28 cellular contexts compared by ENCODE assay signal in the genomic region with DNA sequence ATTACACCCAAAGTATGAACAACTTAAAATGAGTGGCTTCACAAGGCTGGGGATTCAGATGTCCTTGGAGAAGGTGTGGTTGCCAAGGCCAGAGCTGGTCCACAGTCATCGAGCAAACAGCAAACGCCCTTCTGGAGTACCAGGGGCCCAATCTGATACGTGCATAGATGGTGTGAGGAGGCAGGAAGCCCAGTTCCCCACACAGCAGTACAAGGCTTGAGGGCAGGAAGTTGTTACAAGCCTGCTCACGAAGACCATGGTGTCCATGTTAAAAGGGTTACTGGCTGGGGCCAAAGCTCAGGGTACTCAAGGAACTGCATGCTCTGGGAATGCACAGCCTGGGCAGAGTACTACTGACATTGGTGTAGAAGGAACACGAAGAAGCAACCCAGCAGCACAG. TPM values are rescaled to one million over a fixed set of nuclear protein-coding genes. Genes with fewer than 3 reads are reported as not detected.
DNase-seq lines count a peak whose midpoint lies in the region; ATAC-seq and TF ChIP-seq lines count a peak whose summit lies in the region.
"Had no signal": no experiment of that assay in that cellular context is flagged by ENCODE, and none has a peak within 500 bp of the region (broad histone marks: within the 10 kb centered on the region; RNA-seq: fewer than 3 reads in every experiment).

No MANE protein-coding gene starts in this region.

- H3K27ac Mint-ChIP-seq in activated CD4-positive, alpha-beta T cell treated with anti-CD3 and anti-CD28 coated beads, Interleukin-2, amount 10 ng/mL, durations not matched to agents 7 days and 5 days = peak overlapping the region; percentile 84
- H3K27ac Mint-ChIP-seq in activated naive CD8-positive, alpha-beta T cell treated with anti-CD3 and anti-CD28 coated beads for 36 hours = peak overlapping the region; percentile 76
- H3K27ac Mint-ChIP-seq in neural progenitor cell = no peak overlapping the region
- H3K27ac Mint-ChIP-seq: B cell, HFFc6 had no signal

- H3K9me3 Mint-ChIP-seq in activated CD4-positive, alpha-beta T cell treated with anti-CD3 and anti-CD28 coated beads, Interleukin-2, amount 10 ng/mL, durations not matched to agents 7 days and 5 days = peaks cover 4% of the 10 kb centered on the region
- peaks cover 6% of the 10 kb centered on the region for H3K9me3 Mint-ChIP-seq in activated naive CD8-positive, alpha-beta T cell treated with anti-CD3 and anti-CD28 coated beads for 36 hours
- H3K9me3 Mint-ChIP-seq in neural progenitor cell = no peaks in the 10 kb centered on the region

- DNase-seq in activated CD4-positive, alpha-beta T cell treated with anti-CD3 and anti-CD28 coated beads, Interleukin-2, amount 10 ng/mL, durations not matched to agents 7 days and 5 days = peak; percentile 27
- no peak for DNase-seq in activated CD4-positive, alpha-beta T cell treated with anti-CD3 and anti-CD28 coated beads for 1 hour
- peak; percentile 10 for DNase-seq in NAMALWA (ENCODE audit: low spot score)
- peak; percentile 9 for DNase-seq in activated naive CD8-positive, alpha-beta T cell treated with anti-CD3 and anti-CD28 coated beads for 36 hours
- DNase-seq in stimulated activated naive CD8-positive, alpha-beta T cell treated with anti-CD3 and anti-CD28 coated beads, Interleukin-15, Interleukin-2, amounts not matched to agents 100 U/mL and 50 U/mL, for 24 hours = peak; percentile 12
- DNase-seq in neural progenitor cell (ENCODE audit: low spot score) = no peak
- DNase-seq: activated CD4-positive, CD25-positive, alpha-beta regulatory T cell; activated CD8-positive, alpha-beta memory T cell treated with anti-CD3 and anti-CD28 coated beads, Interleukin-2, amount 50 U/mL, for 48 hours; Calu3; cerebellar nuclear complex; foreskin melanocyte; HFFc6; hippocampal formation; mucosa of descending colon; NCI-H146; NCI-H2171; NCI-H524 treated with DMSO at 0.1 percent for 48 hours; stimulated activated CD4-positive, alpha-beta T cell treated with anti-CD3 and anti-CD28 coated beads, Interleukin-2, amount 100 ng/mL, for 48 hours; stimulated activated naive CD4-positive, alpha-beta T cell treated with Interleukin-2 at 50 U/mL for 16 hours; transverse colon had no signal

- no peak for ATAC-seq in stimulated activated naive CD8-positive, alpha-beta T cell treated with anti-CD3 and anti-CD28 coated beads, Interleukin-15, Interleukin-2, amounts not matched to agents 100 U/mL and 50 U/mL, for 24 hours
- ATAC-seq in GM21515 (IDR thresholded peaks at IDR 0.05; ENCODE audit: unreplicated experiment) = no peak
- ATAC-seq in GM21717 (IDR thresholded peaks at IDR 0.05; ENCODE audit: unreplicated experiment) = no peak
- ATAC-seq: A549, K562, mucosa of descending colon had no signal

- peaks cover 7% of the 10 kb centered on the region for H3F3A ChIP-seq in neural progenitor cell (ENCODE audit: low read depth)

- POLR2A ChIA-PET in activated CD4-positive, alpha-beta T cell treated with anti-CD3 and anti-CD28 coated beads, Interleukin-2, amount 10 ng/mL, durations not matched to agents 7 days and 5 days (lab: Charles Lee) = no interaction called here

- peaks cover 44% of the 10 kb centered on the region for H3K36me3 Mint-ChIP-seq in activated CD4-positive, alpha-beta T cell treated with anti-CD3 and anti-CD28 coated beads, Interleukin-2, amount 10 ng/mL, durations not matched to agents 7 days and 5 days (ENCODE audit: low read depth)
- H3K36me3 Mint-ChIP-seq in activated naive CD8-positive, alpha-beta T cell treated with anti-CD3 and anti-CD28 coated beads for 36 hours = peaks cover 58% of the 10 kb centered on the region
- peaks cover 23% of the 10 kb centered on the region for H3K36me3 Mint-ChIP-seq in neural progenitor cell

- peaks cover 44% of the 10 kb centered on the region for H3K4me1 Mint-ChIP-seq in activated CD4-positive, alpha-beta T cell treated with anti-CD3 and anti-CD28 coated beads, Interleukin-2, amount 10 ng/mL, durations not matched to agents 7 days and 5 days
- H3K4me1 Mint-ChIP-seq in activated naive CD8-positive, alpha-beta T cell treated with anti-CD3 and anti-CD28 coated beads for 36 hours = peaks cover 38% of the 10 kb centered on the region
- H3K4me1 Mint-ChIP-seq in neural progenitor cell = peaks cover 9% of the 10 kb centered on the region

- no peak overlapping the region for H3K4me3 Mint-ChIP-seq in activated CD4-positive, alpha-beta T cell treated with anti-CD3 and anti-CD28 coated beads, Interleukin-2, amount 10 ng/mL, durations not matched to agents 7 days and 5 days
- no peak overlapping the region for H3K4me3 Mint-ChIP-seq in activated naive CD8-positive, alpha-beta T cell treated with anti-CD3 and anti-CD28 coated beads for 36 hours
- no peak overlapping the region for H3K4me3 Mint-ChIP-seq in neural progenitor cell
- H3K4me3 Mint-ChIP-seq: B cell, HFFc6 had no signal

- CTCF ChIA-PET in activated CD4-positive, alpha-beta T cell treated with anti-CD3 and anti-CD28 coated beads, Interleukin-2, amount 10 ng/mL, durations not matched to agents 7 days and 5 days (lab: Charles Lee) = interaction anchor here (0.6 to 1.5 kb wide), 3 partner anchors 9 to 363 kb away, joined by 3 to 4 read pairs (median 4); partner anchors contain the start of gene YME1L1

- no peaks in the 10 kb centered on the region for H3K27me3 Mint-ChIP-seq in activated CD4-positive, alpha-beta T cell treated with anti-CD3 and anti-CD28 coated beads, Interleukin-2, amount 10 ng/mL, durations not matched to agents 7 days and 5 days
- peaks cover 4% of the 10 kb centered on the region for H3K27me3 Mint-ChIP-seq in activated naive CD8-positive, alpha-beta T cell treated with anti-CD3 and anti-CD28 coated beads for 36 hours
- H3K27me3 Mint-ChIP-seq in neural progenitor cell (ENCODE audit: insufficient read depth, low read depth) = peaks cover 9% of the 10 kb centered on the region
- H3K27me3 Mint-ChIP-seq: B cell had no signal

- H3K79me2 ChIP-seq in neural progenitor cell (ENCODE audit: low read depth) = no peaks in the 10 kb centered on the region

- no peaks in the 10 kb centered on the region for H3K4me1 ChIP-seq in neural progenitor cell
- H3K4me1 ChIP-seq: A549, SJSA1 had no signal

- no peaks in the 10 kb centered on the region for H3K9me3 ChIP-seq in neural progenitor cell (ENCODE audit: low read depth)
- H3K9me3 ChIP-seq: A549, mucosa of descending colon, neutrophil, SJSA1, transverse colon had no signal

- H3K27ac ChIP-seq in neural progenitor cell = no peak overlapping the region
- H3K27ac ChIP-seq: A549, neutrophil, SJSA1, skin epidermis, transverse colon had no signal

- no peaks in the 10 kb centered on the region for H3K27me3 ChIP-seq in neural progenitor cell
- H3K27me3 ChIP-seq: neutrophil, SJSA1, transverse colon had no signal

- H3K4me3 ChIP-seq in neural progenitor cell = no peak overlapping the region
- H3K4me3 ChIP-seq: A549, K562, mucosa of descending colon, SJSA1, skin epidermis, transverse colon had no signal

- no peak for TF ChIP-seq CTCF in neural progenitor cell (IDR thresholded peaks at IDR 0.05)

- H4K20me1 ChIP-seq in neural progenitor cell (ENCODE audit: low read depth) = no peaks in the 10 kb centered on the region

- no peak overlapping the region for H3K4me2 ChIP-seq in neural progenitor cell
- H3K4me2 ChIP-seq: A549 had no signal

- no peak overlapping the region for H3K9ac ChIP-seq in neural progenitor cell

- no peak overlapping the region for H2AFZ ChIP-seq in neural progenitor cell (replicated peaks)

- H3K36me3 ChIP-seq in neural progenitor cell = peaks cover 3% of the 10 kb centered on the region

RNA-seq across cellular contexts. Expression of gene ANKRD26, which starts 4.6 kb away (rescaled TPM):
- total RNA-seq in activated CD4-positive, alpha-beta T cell treated with anti-CD3 and anti-CD28 coated beads, Interleukin-2, amount 10 ng/mL, durations not matched to agents 7 days and 5 days = 10 to 100 TPM; 10.3 to 11.6 TPM
- 10 to 100 TPM; 10.3 to 12.0 TPM for total RNA-seq in activated naive CD8-positive, alpha-beta T cell treated with anti-CD3 and anti-CD28 coated beads for 36 hours
- total RNA-seq in neural progenitor cell (ENCODE audit: low replicate concordance) = 16.8 and 22.7 TPM in 2 replicates

RNA-seq across cellular contexts. Expression of gene YME1L1, which starts 49.3 kb away (rescaled TPM):
- total RNA-seq in activated CD4-positive, alpha-beta T cell treated with anti-CD3 and anti-CD28 coated beads, Interleukin-2, amount 10 ng/mL, durations not matched to agents 7 days and 5 days = 100 to 1,000 TPM; 105 to 127 TPM
- 100 to 1,000 TPM; 125 to 132 TPM for total RNA-seq in activated naive CD8-positive, alpha-beta T cell treated with anti-CD3 and anti-CD28 coated beads for 36 hours
- total RNA-seq in neural progenitor cell (ENCODE audit: low replicate concordance) = 93.8 and 127 TPM in 2 replicates

RNA-seq across cellular contexts. Expression of gene MASTL, which starts 50.2 kb away (rescaled TPM):
- total RNA-seq in activated CD4-positive, alpha-beta T cell treated with anti-CD3 and anti-CD28 coated beads, Interleukin-2, amount 10 ng/mL, durations not matched to agents 7 days and 5 days = 10 to 100 TPM; 32.3 to 38.4 TPM
- total RNA-seq in activated naive CD8-positive, alpha-beta T cell treated with anti-CD3 and anti-CD28 coated beads for 36 hours = 10 to 100 TPM; 33.6 to 34.2 TPM
- total RNA-seq in neural progenitor cell (ENCODE audit: low replicate concordance) = 56.1 and 84.3 TPM in 2 replicates

Comparison
In these comparisons a context has a peak if more than half of its experiments do, and no peak if none do; other contexts are left out.
1. DNase-seq: peak in activated CD4-positive, alpha-beta T cell treated with anti-CD3 and anti-CD28 coated beads, Interleukin-2, amount 10 ng/mL, durations not matched to agents 7 days and 5 days (single experiment), NAMALWA (single experiment), activated naive CD8-positive, alpha-beta T cell treated with anti-CD3 and anti-CD28 coated beads for 36 hours (single experiment) and stimulated activated naive CD8-positive, alpha-beta T cell treated with anti-CD3 and anti-CD28 coated beads, Interleukin-15, Interleukin-2, amounts not matched to agents 100 U/mL and 50 U/mL, for 24 hours (single experiment); none in activated CD4-positive, alpha-beta T cell treated with anti-CD3 and anti-CD28 coated beads for 1 hour (single experiment) and neural progenitor cell (single experiment).